Comparison of ENCODE assay signal across 8 cellular contexts in genomic region chr17:31269597-31269996, GRCh38. TPM values are rescaled to one million over a fixed set of nuclear protein-coding genes. Genes with fewer than 3 reads are reported as not detected.
A peak's percentile ranks its signal among the peaks of the same experiment; 100 is the strongest.
DNase-seq lines count a peak whose midpoint lies in the region; TF ChIP-seq lines count a peak whose summit lies in the region.
"Had no signal": no experiment of that assay in that cellular context is flagged by ENCODE, and none has a peak within 500 bp of the region (broad histone marks: within the 10 kb centered on the region; RNA-seq: fewer than 3 reads in every experiment).

No MANE protein-coding gene starts in this region.

- no peak overlapping the region for H3K27ac Mint-ChIP-seq in immature natural killer cell

- H3K4me1 Mint-ChIP-seq in immature natural killer cell, result no peaks in the 10 kb centered on the region

- intact Hi-C loops in uterus (cut with DNase I; ENCODE audit: low total_unique reads), result no loop called here

- DNase-seq in HPDE6-E6E7 (ENCODE audit: extremely low spot score), result peak; percentile 16
- peak; percentile 97 for DNase-seq in astrocyte of the hippocampus (ENCODE audit: low read depth, low spot score)
- peak; percentile 80 for DNase-seq in hepatic stellate cell (ENCODE audit: low spot score)
- DNase-seq in substantia nigra (lab: John Stamatoyannopoulos, UW), result peak in 2 of 49 donors; percentile 0 to 1
- no peak for DNase-seq in immature natural killer cell
- no peak for DNase-seq in GM20000 (ENCODE audit: low spot score)
- DNase-seq in uterus, result no peak

- H3K27me3 Mint-ChIP-seq in immature natural killer cell (ENCODE audit: low read depth in 3 of 3), result peaks cover 0 to 1% (median 0%) of the 10 kb centered on the region in 3 donors

- H3K36me3 ChIP-seq in uterus, result no peaks in the 10 kb centered on the region

- H3K4me3 Mint-ChIP-seq in immature natural killer cell, result no peak overlapping the region

- H3K9me3 ChIP-seq in uterus, result no peaks in the 10 kb centered on the region

- peaks cover 18 to 44% (median 26%) of the 10 kb centered on the region in 3 donors for H3K36me3 Mint-ChIP-seq in immature natural killer cell

- no peaks in the 10 kb centered on the region for H3K9me3 Mint-ChIP-seq in immature natural killer cell

- no peaks in the 10 kb centered on the region for H3K27me3 ChIP-seq in uterus

- TF ChIP-seq CTCF in GM20000 (IDR thresholded peaks at IDR 0.05; ENCODE audit: extremely low read depth, missing control alignments), result no peak
- no peak for TF ChIP-seq CTCF in uterus (IDR thresholded peaks at IDR 0.05)

- no peak for TF ChIP-seq POLR2A in uterus (IDR thresholded peaks at IDR 0.05)

- H3K27ac ChIP-seq in substantia nigra (ENCODE audit: low read depth, low read length, poor library complexity, severe bottlenecking) (peak overlapping the region; percentile 46), uterus (peak overlapping the region in 1 of 2 donors; percentile 50)
- H3K27ac ChIP-seq: KMS-11 had no signal

- no peaks in the 10 kb centered on the region for H3K4me1 ChIP-seq in uterus

- H3K4me3 ChIP-seq in uterus, result no peak overlapping the region

RNA-seq across cellular contexts. Expression of gene OMG, which starts 27.4 kb away (rescaled TPM):
- polyA plus RNA-seq in immature natural killer cell, result under 1 TPM in 2 of 3 donors, not detected in 1; 0.28 to 0.40 TPM
- total RNA-seq in uterus, result 1 to 10 TPM in 1 of 4 donors, under 1 TPM in 1, not detected in 2; 0.51 to 1.0 TPM

RNA-seq across cellular contexts. Expression of gene EVI2B, which starts 44.3 kb away (rescaled TPM):
- 10 to 100 TPM; 43.4 to 78.4 (median 66.4) TPM for polyA plus RNA-seq in immature natural killer cell
- 1 to 10 TPM in 3 of 4 donors, under 1 TPM in 1; 0.76 to 9.1 (median 2.9) TPM for total RNA-seq in uterus

RNA-seq across cellular contexts. Expression of gene EVI2A, which starts 51.8 kb away (rescaled TPM):
- 10 to 100 TPM; 38.2 to 57.0 (median 45.0) TPM for polyA plus RNA-seq in immature natural killer cell
- total RNA-seq in uterus, result 10 to 100 TPM in 2 of 4 donors, 1 to 10 TPM in 2; 2.0 to 17.9 (median 7.2) TPM

Comparison
In these comparisons a context has a peak if more than half of its experiments do, and no peak if none do; other contexts are left out.
1. DNase-seq: peak in HPDE6-E6E7 (single experiment), astrocyte of the hippocampus (single experiment) and hepatic stellate cell (single experiment); none in immature natural killer cell (0 of 3), GM20000 (single experiment) and uterus (0 of 2).